Comparison of ENCODE assay signal across 8 cellular contexts in the genomic region with DNA sequence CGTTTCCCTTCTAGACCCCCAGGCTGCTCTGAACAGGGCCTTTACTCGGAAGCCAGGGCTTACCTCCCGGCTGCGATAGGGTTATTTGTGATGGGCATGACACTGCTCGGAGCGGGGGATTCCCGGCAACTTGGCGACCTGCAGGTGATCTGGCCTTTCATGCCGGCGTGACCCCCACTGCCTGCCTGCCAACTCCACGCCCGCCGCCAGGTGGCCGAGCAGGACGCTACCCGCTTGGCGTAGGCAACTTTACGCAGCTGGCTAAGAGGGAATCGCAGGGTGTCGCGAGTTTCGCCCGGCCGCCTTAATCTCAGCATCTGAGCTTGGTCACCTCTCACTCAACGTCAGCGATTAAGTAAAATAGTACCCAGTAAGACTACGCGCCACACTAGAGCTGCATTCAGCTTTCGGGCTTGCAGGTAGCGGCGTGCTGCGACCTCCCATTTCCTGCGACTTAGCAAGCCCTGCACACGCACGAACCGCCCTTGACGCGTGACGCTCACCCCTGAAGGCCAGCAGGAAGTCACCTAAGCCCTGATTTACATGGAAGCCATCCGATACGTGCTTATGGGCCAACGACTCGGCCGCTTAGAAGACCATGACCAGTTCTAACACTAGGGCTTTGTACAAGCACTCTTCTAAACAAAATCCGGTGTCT. TPM values are rescaled to one million over a fixed set of nuclear protein-coding genes. Genes with fewer than 3 reads are reported as not detected.
DNase-seq lines count a peak whose midpoint lies in the region; TF ChIP-seq lines count a peak whose summit lies in the region.

No MANE protein-coding gene starts in this region.

- H3K9me3 Mint-ChIP-seq in activated naive CD4-positive, alpha-beta T cell treated with anti-CD3 and anti-CD28 coated beads for 36 hours, result peaks cover 10% of the 10 kb centered on the region
- H3K9me3 Mint-ChIP-seq in glutamatergic neuron (ENCODE audit: unreplicated experiment), result peaks cover 18% of the 10 kb centered on the region
- H3K9me3 Mint-ChIP-seq in osteocyte (ENCODE audit: unreplicated experiment), result peaks cover 7% of the 10 kb centered on the region

- 1 to 2% methylated on average over 45 of the region's 45 CpGs for WGBS in GM23248 (ENCODE audit: low coverage in 1 of 2, low lambda C conversion rate in 2 of 2, missing lambda C conversion rate in 2 of 2), 2 experiments
- under 1% methylated on average over 45 of the region's 45 CpGs for WGBS in thymus

- H3K27ac Mint-ChIP-seq in activated naive CD4-positive, alpha-beta T cell treated with anti-CD3 and anti-CD28 coated beads for 36 hours, result peak overlapping the region; percentile 98
- peak overlapping the region; percentile 86 for H3K27ac Mint-ChIP-seq in glutamatergic neuron (ENCODE audit: unreplicated experiment)
- peak overlapping the region; percentile 99 for H3K27ac Mint-ChIP-seq in osteocyte (ENCODE audit: unreplicated experiment)

- H3K27me3 ChIP-seq in GM23248 (replicated peaks; ENCODE audit: insufficient read depth) (no peaks in the 10 kb centered on the region), Karpas-422 (ENCODE audit: low read length) (peaks cover 4% of the 10 kb centered on the region; the same call in 1 of the 2 replicates), thymus (ENCODE audit: control insufficient read depth, insufficient read depth) (no peaks in the 10 kb centered on the region)

- DNase-seq in GM23248 (peak; percentile 90), Karpas-422 (peak; percentile 97), glutamatergic neuron (peak; percentile 86), osteocyte (ENCODE audit: extremely low spot score, unreplicated experiment) (peak; percentile 89)
- peak; percentile 89 for DNase-seq in activated naive CD4-positive, alpha-beta T cell treated with anti-CD3 and anti-CD28 coated beads for 36 hours

- H4K20me1 ChIP-seq in GM23248 (ENCODE audit: insufficient read depth), result no peaks in the 10 kb centered on the region
- 0 out of 2 replicates have a peak, but pooled peaks cover 3% of the 10 kb centered on the region for H4K20me1 ChIP-seq in Karpas-422 (ENCODE audit: insufficient read depth, low read depth, low read length)

- in situ Hi-C loops in GM23248 (cut with MboI), result no loop called here

- peak overlapping the region; percentile 93 for H3K4me3 ChIP-seq in GM23248
- peak overlapping the region; percentile 80 for H3K4me3 ChIP-seq in Karpas-422 (ENCODE audit: low read length)
- peak overlapping the region; percentile 71 for H3K4me3 ChIP-seq in thymus (ENCODE audit: low read length)

- peak overlapping the region; percentile 91 for H2AFZ ChIP-seq in GM23248
- no peak overlapping the region for H2AFZ ChIP-seq in Karpas-422 (ENCODE audit: low read length)

- peaks cover 25% of the 10 kb centered on the region for H3F3A ChIP-seq in GM23248 (ENCODE audit: insufficient read depth)

- H3K9me3 ChIP-seq in ES-I3 (ENCODE audit: control insufficient read depth, insufficient read depth, low read length) (peaks cover 3% of the 10 kb centered on the region), GM23248 (ENCODE audit: low read depth) (no peaks in the 10 kb centered on the region), Karpas-422 (ENCODE audit: low read length) (0 out of 2 replicates have a peak, but pooled peaks cover 3% of the 10 kb centered on the region), thymus (ENCODE audit: control insufficient read depth) (no peaks in the 10 kb centered on the region)

- H3K4me1 ChIP-seq in ES-I3 (ENCODE audit: insufficient read depth, low read length), result no peaks in the 10 kb centered on the region
- H3K4me1 ChIP-seq in GM23248 (ENCODE audit: insufficient read depth), result peaks cover 14% of the 10 kb centered on the region; the same call in 1 of the 2 replicates
- peaks cover 43% of the 10 kb centered on the region for H3K4me1 ChIP-seq in Karpas-422 (ENCODE audit: low read length)
- H3K4me1 ChIP-seq in thymus (ENCODE audit: control insufficient read depth, insufficient read depth, low read length), result peaks cover 9% of the 10 kb centered on the region

- intact Hi-C loops in activated naive CD4-positive, alpha-beta T cell treated with anti-CD3 and anti-CD28 coated beads for 36 hours (cut with micrococcal nuclease), result loop anchor here (1.0 to 5.0 kb wide), 4 partner anchors 140 to 1112 kb away; a partner anchor contains a TSS

- peak; percentile 94 for TF ChIP-seq POLR2A in Raji (IDR thresholded peaks at IDR 0.05; ENCODE audit: insufficient read depth, low read depth, low read length)

- H3K27me3 Mint-ChIP-seq in activated naive CD4-positive, alpha-beta T cell treated with anti-CD3 and anti-CD28 coated beads for 36 hours (ENCODE audit: low read depth), result no peaks in the 10 kb centered on the region
- H3K27me3 Mint-ChIP-seq in glutamatergic neuron (ENCODE audit: unreplicated experiment), result peaks cover 10% of the 10 kb centered on the region
- H3K27me3 Mint-ChIP-seq in osteocyte (ENCODE audit: unreplicated experiment), result no peaks in the 10 kb centered on the region

- H3K9ac ChIP-seq in ES-I3 (ENCODE audit: low read depth, low read length) (peak overlapping the region; percentile 86), GM23248 (peak overlapping the region; percentile 93), Karpas-422 (ENCODE audit: low read length) (peak overlapping the region; percentile 95)

- CTCF ChIA-PET in activated naive CD4-positive, alpha-beta T cell treated with anti-CD3 and anti-CD28 coated beads for 36 hours (lab: Charles Lee), result interaction anchor here (0.8 to 1.7 kb wide), 11 partner anchors 13 to 187 kb away, joined by 3 to 9 read pairs (median 3); no protein-coding TSS in a partner anchor

- peaks cover 57% of the 10 kb centered on the region for H3K79me2 ChIP-seq in GM23248 (ENCODE audit: insufficient read depth)
- peaks cover 19% of the 10 kb centered on the region; the same call in 1 of the 2 replicates for H3K79me2 ChIP-seq in Karpas-422 (ENCODE audit: low read length)

- H3K36me3 ChIP-seq in ES-I3 (ENCODE audit: insufficient read depth, low read length), result peaks cover 6% of the 10 kb centered on the region
- H3K36me3 ChIP-seq in GM23248 (ENCODE audit: low read depth), result no peaks in the 10 kb centered on the region
- peaks cover 29% of the 10 kb centered on the region for H3K36me3 ChIP-seq in Karpas-422 (ENCODE audit: insufficient read depth, low read length)
- no peaks in the 10 kb centered on the region for H3K36me3 ChIP-seq in thymus (ENCODE audit: control insufficient read depth, insufficient read depth)

- peaks cover 38% of the 10 kb centered on the region for H3K4me1 Mint-ChIP-seq in activated naive CD4-positive, alpha-beta T cell treated with anti-CD3 and anti-CD28 coated beads for 36 hours (ENCODE audit: low read depth)
- H3K4me1 Mint-ChIP-seq in glutamatergic neuron (ENCODE audit: low read depth, unreplicated experiment), result no peaks in the 10 kb centered on the region
- peaks cover 42% of the 10 kb centered on the region for H3K4me1 Mint-ChIP-seq in osteocyte (ENCODE audit: unreplicated experiment)

- H3K9me2 ChIP-seq in GM23248 (ENCODE audit: insufficient read depth) (no peaks in the 10 kb centered on the region), Karpas-422 (replicated peaks; ENCODE audit: insufficient read depth, low read length) (no peaks in the 10 kb centered on the region)

- peaks cover 38% of the 10 kb centered on the region for H3K36me3 Mint-ChIP-seq in activated naive CD4-positive, alpha-beta T cell treated with anti-CD3 and anti-CD28 coated beads for 36 hours (ENCODE audit: low read depth)
- H3K36me3 Mint-ChIP-seq in glutamatergic neuron (ENCODE audit: unreplicated experiment) (no peaks in the 10 kb centered on the region), osteocyte (ENCODE audit: unreplicated experiment) (peaks cover 15% of the 10 kb centered on the region)

- H3K27ac ChIP-seq in GM23248, result peak overlapping the region; percentile 93
- H3K27ac ChIP-seq in Karpas-422 (ENCODE audit: low read length), result peak overlapping the region; percentile 94
- H3K27ac ChIP-seq in thymus (ENCODE audit: low read depth), result peak overlapping the region; percentile 97

- peak overlapping the region; percentile 94 for H3K4me2 ChIP-seq in GM23248 (ENCODE audit: unreplicated experiment)
- peak overlapping the region; percentile 95 for H3K4me2 ChIP-seq in Karpas-422 (ENCODE audit: low read depth, low read length, poor library complexity, severe bottlenecking)

- H3K4me3 Mint-ChIP-seq in activated naive CD4-positive, alpha-beta T cell treated with anti-CD3 and anti-CD28 coated beads for 36 hours, result peak overlapping the region; percentile 97
- H3K4me3 Mint-ChIP-seq in glutamatergic neuron (ENCODE audit: unreplicated experiment) (peak overlapping the region; percentile 97), osteocyte (ENCODE audit: unreplicated experiment) (peak overlapping the region; percentile 97)

- TF ChIP-seq CTCF in glutamatergic neuron (IDR thresholded peaks at IDR 0.05; ENCODE audit: partially characterized antibody, unreplicated experiment) (peak; percentile 81), osteocyte (IDR thresholded peaks at IDR 0.05) (peak; percentile 77)

RNA-seq across cellular contexts. Expression of a gene that starts 33.3 kb away (rescaled TPM):
- 5.5 and 11.8 TPM in 2 replicates for total RNA-seq in GM23248 (2014; rRNA removed; shearing (Covaris generic))
- polyA plus RNA-seq in GM23248 (2016; fragmentation: Nextera tagmentation; extraction: Ambion mirVana) (44.0 and 46.1 TPM in 2 replicates), thymus (24.5 TPM)
- total RNA-seq in Karpas-422 (2014; rRNA removed; shearing (Covaris generic); ENCODE audit: low replicate concordance), result 22.5 and 22.7 TPM in 2 replicates
- 100 to 1,000 TPM; 105 to 115 TPM for total RNA-seq in activated naive CD4-positive, alpha-beta T cell treated with anti-CD3 and anti-CD28 coated beads for 36 hours
- total RNA-seq in glutamatergic neuron (ENCODE audit: unreplicated experiment) (54.6 TPM), osteocyte (62.4 and 64.3 TPM in 2 replicates)

RNA-seq across cellular contexts. Expression of a gene that starts 33.5 kb away (rescaled TPM):
- total RNA-seq in GM23248 (2014; rRNA removed; shearing (Covaris generic)), result 1.2 and 2.3 TPM in 2 replicates
- polyA plus RNA-seq in GM23248 (2016; fragmentation: Nextera tagmentation; extraction: Ambion mirVana), result 0.86 and 1.2 TPM in 2 replicates
- total RNA-seq in Karpas-422 (2014; rRNA removed; shearing (Covaris generic); ENCODE audit: low replicate concordance), result 0.52 and 0.69 TPM in 2 replicates
- 1 to 10 TPM; 2.0 to 3.1 TPM for total RNA-seq in activated naive CD4-positive, alpha-beta T cell treated with anti-CD3 and anti-CD28 coated beads for 36 hours
- total RNA-seq in glutamatergic neuron (ENCODE audit: unreplicated experiment), result 0.88 TPM
- total RNA-seq in osteocyte, result 0.84 and 1.2 TPM in 2 replicates
- polyA plus RNA-seq in thymus, result 2.2 TPM

RNA-seq across cellular contexts. Expression of a gene that starts 44.0 kb away (rescaled TPM):
- total RNA-seq in GM23248 (2014; rRNA removed; shearing (Covaris generic)), result not detected in 2 replicates
- polyA plus RNA-seq in GM23248 (2016; fragmentation: Nextera tagmentation; extraction: Ambion mirVana) (not detected in 2 replicates), thymus (0.09 TPM)
- total RNA-seq in Karpas-422 (2014; rRNA removed; shearing (Covaris generic); ENCODE audit: low replicate concordance), result not detected in 2 replicates
- total RNA-seq in activated naive CD4-positive, alpha-beta T cell treated with anti-CD3 and anti-CD28 coated beads for 36 hours, result not detected
- total RNA-seq in glutamatergic neuron (ENCODE audit: unreplicated experiment) (not detected), osteocyte (not detected in 2 replicates)

Comparison
In these comparisons a context has a peak if more than half of its experiments do, and no peak if none do; other contexts are left out.
1. Peak in every context shown above with its lines: DNase-seq, H3K4me3 ChIP-seq and H3K27ac ChIP-seq.